In the genomic region with DNA sequence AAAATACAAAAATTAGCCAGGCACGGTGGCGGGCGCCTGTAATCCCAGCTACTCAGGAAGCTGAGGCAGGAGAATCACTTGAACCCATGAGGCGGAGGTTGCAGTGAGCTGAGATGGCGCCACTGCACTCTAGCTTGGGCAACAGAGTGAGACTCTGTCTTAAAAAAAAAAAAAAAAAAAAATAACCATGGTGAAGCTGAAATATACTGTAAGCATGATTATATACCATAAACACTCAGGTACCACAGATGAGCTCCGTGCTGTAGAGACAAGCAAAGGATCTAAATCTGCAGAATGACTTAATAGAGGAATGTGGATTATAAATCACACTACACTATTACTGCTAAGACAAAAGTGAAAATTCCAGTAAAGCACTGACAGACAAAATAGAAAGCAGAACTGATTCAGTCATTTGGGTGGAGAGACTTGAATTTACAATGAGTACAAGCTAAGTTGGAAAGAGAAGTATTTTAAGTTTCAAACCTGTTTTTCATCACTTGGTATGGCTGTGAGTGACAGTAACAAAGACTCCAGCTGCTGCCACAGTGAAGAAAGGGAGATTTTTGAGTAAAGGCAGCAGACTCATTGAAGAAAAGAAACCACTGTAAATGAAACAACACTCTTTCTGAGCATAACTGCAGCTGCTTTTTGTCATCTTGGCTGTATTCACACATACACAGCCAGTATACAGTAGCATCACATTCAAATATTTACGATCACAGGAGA, we compare ENCODE assay signal across 12 cellular contexts.
DNase-seq lines count a peak whose midpoint lies in the region; ATAC-seq and TF ChIP-seq lines count a peak whose summit lies in the region.
"Had no signal": no experiment of that assay in that cellular context is flagged by ENCODE, and none has a peak within 500 bp of the region (broad histone marks: within the 10 kb centered on the region; RNA-seq: fewer than 3 reads in every experiment).

No MANE protein-coding gene starts in this region.

- no peaks in the 10 kb centered on the region for H3K9me2 ChIP-seq in DOHH2 (replicated peaks; ENCODE audit: control insufficient read depth, low read length)

- H3K27ac ChIP-seq in DOHH2 (ENCODE audit: low read depth, low read length) (peak overlapping the region; percentile 96), uterus (no peak overlapping the region)
- H3K27ac ChIP-seq: RWPE1 had no signal

- H4K20me1 ChIP-seq in DOHH2 (ENCODE audit: control insufficient read depth, insufficient read depth, low read depth, low read length), result no peaks in the 10 kb centered on the region

- H3K36me3 Mint-ChIP-seq in activated T-helper 17 cell treated with anti-CD3 and anti-CD28 coated beads, Interleukin-2, amount 50 U/mL, for 72 hours (ENCODE audit: low read depth), result no peaks in the 10 kb centered on the region

- TF ChIP-seq POLR2A in uterus (IDR thresholded peaks at IDR 0.05), result no peak

- no peaks in the 10 kb centered on the region for H3K4me1 Mint-ChIP-seq in activated T-helper 17 cell treated with anti-CD3 and anti-CD28 coated beads, Interleukin-2, amount 50 U/mL, for 72 hours

- TF ChIP-seq CTCF in DOHH2 (IDR thresholded peaks at IDR 0.05; ENCODE audit: low read depth, low read length, poor library complexity, severe bottlenecking) (no peak), uterus (IDR thresholded peaks at IDR 0.05) (no peak)

- no peak overlapping the region for H3K4me3 Mint-ChIP-seq in activated T-helper 17 cell treated with anti-CD3 and anti-CD28 coated beads, Interleukin-2, amount 50 U/mL, for 72 hours
- H3K4me3 Mint-ChIP-seq: activated naive CD4-positive, alpha-beta T cell treated with anti-CD3 and anti-CD28 coated beads, Interleukin-2, amount 50 U/mL, for 24 hours had no signal

- no peak overlapping the region for H3K27ac Mint-ChIP-seq in activated T-helper 17 cell treated with anti-CD3 and anti-CD28 coated beads, Interleukin-2, amount 50 U/mL, for 72 hours
- H3K27ac Mint-ChIP-seq: activated naive CD4-positive, alpha-beta T cell treated with anti-CD3 and anti-CD28 coated beads, Interleukin-2, amount 50 U/mL, for 24 hours had no signal

- peak overlapping the region; percentile 49 for H3K4me3 ChIP-seq in DOHH2 (ENCODE audit: low read length)
- H3K4me3 ChIP-seq in uterus, result no peak overlapping the region
- H3K4me3 ChIP-seq: skin epidermis had no signal

- H3K9me3 ChIP-seq in DOHH2 (ENCODE audit: control insufficient read depth, insufficient read depth, low read length) (no peaks in the 10 kb centered on the region), uterus (no peaks in the 10 kb centered on the region)

- peak overlapping the region; percentile 75 for H3K4me2 ChIP-seq in DOHH2 (ENCODE audit: low read length)

- H3K36me3 ChIP-seq in DOHH2 (ENCODE audit: control insufficient read depth, low read length) (peaks cover 3% of the 10 kb centered on the region; the same call in 1 of the 2 replicates), uterus (no peaks in the 10 kb centered on the region)

- H3K9me3 Mint-ChIP-seq in activated T-helper 17 cell treated with anti-CD3 and anti-CD28 coated beads, Interleukin-2, amount 50 U/mL, for 72 hours, result no peaks in the 10 kb centered on the region
- H3K9me3 Mint-ChIP-seq: activated naive CD4-positive, alpha-beta T cell treated with anti-CD3 and anti-CD28 coated beads, Interleukin-2, amount 50 U/mL, for 24 hours had no signal

- H3K79me2 ChIP-seq in DOHH2 (ENCODE audit: control insufficient read depth, low read length), result peaks cover 20% of the 10 kb centered on the region

- DNase-seq in NCI-H1694 treated with DMSO at 0.1 percent for 48 hours (lab: John Stamatoyannopoulos, UW) (no peak), NCI-H345 treated with DMSO at 0.1 percent for 48 hours (lab: John Stamatoyannopoulos, UW; ENCODE audit: unreplicated experiment) (no peak), NCI-H1694 (lab: John Stamatoyannopoulos, UW) (no peak), uterus (no peak)
- DNase-seq: C1 segment of cervical spinal cord had no signal

- intact Hi-C loops in uterus (cut with DNase I; ENCODE audit: low total_unique reads), result no loop called here

- H3K4me1 ChIP-seq in DOHH2 (ENCODE audit: control insufficient read depth, low read length), result peaks cover 78% of the 10 kb centered on the region
- H3K4me1 ChIP-seq in uterus, result no peaks in the 10 kb centered on the region

- no peaks in the 10 kb centered on the region for H3K27me3 Mint-ChIP-seq in activated T-helper 17 cell treated with anti-CD3 and anti-CD28 coated beads, Interleukin-2, amount 50 U/mL, for 72 hours
- H3K27me3 Mint-ChIP-seq: activated naive CD4-positive, alpha-beta T cell treated with anti-CD3 and anti-CD28 coated beads, Interleukin-2, amount 50 U/mL, for 24 hours had no signal

- peak; percentile 92 for ATAC-seq in GM19328 (IDR thresholded peaks at IDR 0.05; ENCODE audit: unreplicated experiment)
- peak; percentile 94 for ATAC-seq in HG03025 (IDR thresholded peaks at IDR 0.05; ENCODE audit: low FRiP score, unreplicated experiment)
- peak; percentile 78 for ATAC-seq in activated T-helper 17 cell treated with anti-CD3 and anti-CD28 coated beads, Interleukin-2, amount 50 U/mL, for 72 hours (replicated peaks)

- H3K27me3 ChIP-seq in DOHH2 (ENCODE audit: control insufficient read depth, low read length) (no peaks in the 10 kb centered on the region), uterus (no peaks in the 10 kb centered on the region)

- H3F3A ChIP-seq in DOHH2 (ENCODE audit: control insufficient read depth, insufficient read depth), result peaks cover 50% of the 10 kb centered on the region
